ENCODE assay signal across 1 cellular context in genomic region chr12:89492883-89493282, GRCh38.
TF ChIP-seq lines count a peak whose summit lies in the region.

No MANE protein-coding gene starts in this region.

TF ChIP-seq in HepG2, 621 proteins besides CTCF, POLR2A, EP300 and RAD21 (continued from another document and continues in another):
- no peak for TF ChIP-seq GMEB1 (CRISPR knock-in tag; IDR thresholded peaks at IDR 0.05; ENCODE audit: borderline replicate concordance)
- TF ChIP-seq ZNF124 (CRISPR knock-in tag; IDR thresholded peaks at IDR 0.05), result no peak
- TF ChIP-seq MED13 (CRISPR knock-in tag; IDR thresholded peaks at IDR 0.05), result no peak
- TF ChIP-seq SKIL (CRISPR knock-in tag; IDR thresholded peaks at IDR 0.05; ENCODE audit: borderline replicate concordance), result no peak
- TF ChIP-seq ATF1 (CRISPR knock-in tag; IDR thresholded peaks at IDR 0.05), result no peak
- TF ChIP-seq MLXIP (CRISPR knock-in tag; IDR thresholded peaks at IDR 0.05; ENCODE audit: borderline replicate concordance), result no peak
- TF ChIP-seq ZNF512 (CRISPR knock-in tag; IDR thresholded peaks at IDR 0.05), result no peak
- TF ChIP-seq TEAD2 (CRISPR knock-in tag; IDR thresholded peaks at IDR 0.05), result no peak
- no peak for TF ChIP-seq SMAD1 (CRISPR knock-in tag; IDR thresholded peaks at IDR 0.05; ENCODE audit: borderline replicate concordance, low read depth)
- peak; percentile 46; the same call in 1 of the 2 replicates for TF ChIP-seq PBX2 (CRISPR knock-in tag; IDR thresholded peaks at IDR 0.05)
- TF ChIP-seq ZNF256 (CRISPR knock-in tag; conservative IDR thresholded peaks at IDR 0.05), result no peak
- no peak for TF ChIP-seq RAD51 (IDR thresholded peaks at IDR 0.05; ENCODE audit: borderline replicate concordance)
- TF ChIP-seq NCOA2 (CRISPR knock-in tag; IDR thresholded peaks at IDR 0.05), result no peak
- TF ChIP-seq JUND (CRISPR knock-in tag; IDR thresholded peaks at IDR 0.05), result no peak
- no peak for TF ChIP-seq ZNF704 (CRISPR knock-in tag; IDR thresholded peaks at IDR 0.05; ENCODE audit: borderline replicate concordance)
- peak; percentile 64 for TF ChIP-seq ZMYM4 (CRISPR knock-in tag; IDR thresholded peaks at IDR 0.05)
- TF ChIP-seq THAP7 (CRISPR knock-in tag; IDR thresholded peaks at IDR 0.05), result no peak
- no peak for TF ChIP-seq ZNF503 (CRISPR knock-in tag; IDR thresholded peaks at IDR 0.05)
- no peak for TF ChIP-seq FOXK2 (IDR thresholded peaks at IDR 0.05)
- TF ChIP-seq SAFB2 (CRISPR knock-in tag; IDR thresholded peaks at IDR 0.05; ENCODE audit: borderline replicate concordance, low read depth), result no peak
- TF ChIP-seq ELF1 (CRISPR knock-in tag; IDR thresholded peaks at IDR 0.05), result no peak
- no peak for TF ChIP-seq ZBTB14 (CRISPR knock-in tag; IDR thresholded peaks at IDR 0.05)
- no peak for TF ChIP-seq GLI4 (CRISPR knock-in tag; IDR thresholded peaks at IDR 0.05; ENCODE audit: borderline replicate concordance)
- no peak for TF ChIP-seq TFE3 (CRISPR knock-in tag; IDR thresholded peaks at IDR 0.05)
- TF ChIP-seq HNF4A (CRISPR knock-in tag; IDR thresholded peaks at IDR 0.05), result peak; percentile 92
- TF ChIP-seq ZBTB3 (CRISPR knock-in tag; IDR thresholded peaks at IDR 0.05; ENCODE audit: borderline replicate concordance, low read depth), result no peak
- TF ChIP-seq ZNF207 (IDR thresholded peaks at IDR 0.05; ENCODE audit: borderline replicate concordance), result no peak
- TF ChIP-seq ZMYM3 (CRISPR knock-in tag; IDR thresholded peaks at IDR 0.05), result no peak
- no peak for TF ChIP-seq ZNF552 (CRISPR knock-in tag; IDR thresholded peaks at IDR 0.05; ENCODE audit: borderline replicate concordance)
- TF ChIP-seq ZFP41 (CRISPR knock-in tag; IDR thresholded peaks at IDR 0.05; ENCODE audit: borderline replicate concordance), result no peak
- no peak for TF ChIP-seq TRIM24 (CRISPR knock-in tag; IDR thresholded peaks at IDR 0.05)
- no peak for TF ChIP-seq ZIK1 (CRISPR knock-in tag; IDR thresholded peaks at IDR 0.05; ENCODE audit: borderline replicate concordance, low read depth)
- TF ChIP-seq NCOR1 (IDR thresholded peaks at IDR 0.05; ENCODE audit: borderline replicate concordance, low read length), result no peak
- no peak for TF ChIP-seq RORA (CRISPR knock-in tag; IDR thresholded peaks at IDR 0.05)
- TF ChIP-seq MTF1 (CRISPR knock-in tag; IDR thresholded peaks at IDR 0.05), result no peak
- no peak for TF ChIP-seq KLF11 (CRISPR knock-in tag; IDR thresholded peaks at IDR 0.05)
- TF ChIP-seq MAZ (IDR thresholded peaks at IDR 0.05; ENCODE audit: borderline replicate concordance, low read depth, low read length), result no peak
- no peak for TF ChIP-seq MAZ (CRISPR knock-in tag; IDR thresholded peaks at IDR 0.05; ENCODE audit: low read depth)
- TF ChIP-seq DMAP1 (CRISPR knock-in tag; IDR thresholded peaks at IDR 0.05), result no peak
- peak; percentile 53 for TF ChIP-seq ARID5B (CRISPR knock-in tag; IDR thresholded peaks at IDR 0.05)
- 0 out of 2 replicates have a peak, but pooled peaks have one; percentile 41 for TF ChIP-seq ELF3 (CRISPR knock-in tag; IDR thresholded peaks at IDR 0.05)
- no peak for TF ChIP-seq SCMH1 (CRISPR knock-in tag; IDR thresholded peaks at IDR 0.05; ENCODE audit: borderline replicate concordance)
- TF ChIP-seq XRCC5 (optimal IDR thresholded peaks at IDR 0.05; ENCODE audit: low read length), result peak; percentile 41
- TF ChIP-seq RXRA (CRISPR knock-in tag; IDR thresholded peaks at IDR 0.05), result no peak
- no peak for TF ChIP-seq TBP (CRISPR knock-in tag; IDR thresholded peaks at IDR 0.05)
